13 cellular contexts compared by ENCODE assay signal in the genomic region with DNA sequence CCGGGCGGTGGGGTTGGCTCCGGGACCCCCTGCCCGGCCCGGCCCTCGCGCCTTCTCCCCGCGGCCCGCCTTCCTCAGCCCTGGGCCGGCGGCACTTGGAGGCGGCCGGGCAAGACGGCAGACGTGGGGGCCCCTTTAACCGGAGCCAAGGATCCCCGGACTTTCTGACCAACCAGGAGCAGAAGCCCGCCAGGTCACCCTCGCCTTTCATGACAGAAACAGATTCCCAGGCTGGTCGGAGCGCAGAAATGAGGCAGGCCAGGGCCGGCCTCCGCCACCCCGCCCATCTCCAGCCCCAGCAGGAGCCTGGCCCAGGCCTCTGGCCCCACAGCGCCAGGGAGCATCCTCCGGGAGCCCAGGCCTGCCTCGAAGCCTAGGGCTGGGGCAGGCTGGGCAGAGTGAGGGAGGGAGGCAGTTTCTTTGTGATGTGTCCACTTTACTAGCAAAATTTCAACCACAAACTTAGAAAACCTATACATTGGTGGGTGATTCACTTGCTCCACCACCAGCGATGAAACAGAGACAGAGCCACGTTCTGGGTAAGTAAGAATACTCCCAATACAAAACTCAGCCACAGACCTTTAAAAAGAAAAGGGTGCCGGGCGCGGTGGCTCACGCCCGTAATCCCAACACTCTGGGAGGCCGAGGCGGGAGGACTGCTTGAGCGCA. TPM values are rescaled to one million over a fixed set of nuclear protein-coding genes. Genes with fewer than 3 reads are reported as not detected.
DNase-seq lines count a peak whose midpoint lies in the region; TF ChIP-seq lines count a peak whose summit lies in the region.
"Had no signal": no experiment of that assay in that cellular context is flagged by ENCODE, and none has a peak within 500 bp of the region (broad histone marks: within the 10 kb centered on the region; RNA-seq: fewer than 3 reads in every experiment).

No MANE protein-coding gene starts in this region.

- no peak for TF ChIP-seq CTCF in esophagus squamous epithelium (IDR thresholded peaks at IDR 0.05)

- H3K27me3 ChIP-seq in ACC112 (ENCODE audit: insufficient read depth, low read length) (peaks cover 24% of the 10 kb centered on the region), HUES64 (ENCODE audit: insufficient read depth, low read length) (peaks cover 87% of the 10 kb centered on the region), esophagus squamous epithelium (peaks cover 0 to 65% (median 3%) of the 10 kb centered on the region in 4 donors)

- no peaks in the 10 kb centered on the region for H3K9me3 Mint-ChIP-seq in T-helper 2 cell treated with Interferon-gamma antibody and Interleukin-4, amounts not matched to agents 5 μg/mL and 100 μg/mL, for 36 hours
- H3K9me3 Mint-ChIP-seq: activated naive CD8-positive, alpha-beta T cell treated with anti-CD3 and anti-CD28 coated beads, Interleukin-2, amount 10 ng/mL, durations not matched to agents 7 days and 5 days had no signal

- H3K4me1 ChIP-seq in ACC112 (ENCODE audit: control insufficient read depth, insufficient read depth, low read length, unreplicated experiment) (no peaks in the 10 kb centered on the region), HUES64 (ENCODE audit: insufficient read depth, low read length) (peaks cover 21% of the 10 kb centered on the region), esophagus squamous epithelium (peaks cover 0 to 12% (median 10%) of the 10 kb centered on the region in 3 donors)

- no peaks in the 10 kb centered on the region for H3K4me1 Mint-ChIP-seq in T-helper 2 cell treated with Interferon-gamma antibody and Interleukin-4, amounts not matched to agents 5 μg/mL and 100 μg/mL, for 36 hours (ENCODE audit: low read depth)

- peak overlapping the region; percentile 47 for H2AFZ ChIP-seq in ACC112 (ENCODE audit: low read length, unreplicated experiment)

- no peak overlapping the region for H3K4me3 Mint-ChIP-seq in T-helper 2 cell treated with Interferon-gamma antibody and Interleukin-4, amounts not matched to agents 5 μg/mL and 100 μg/mL, for 36 hours
- H3K4me3 Mint-ChIP-seq: activated naive CD8-positive, alpha-beta T cell treated with anti-CD3 and anti-CD28 coated beads, Interleukin-2, amount 10 ng/mL, durations not matched to agents 7 days and 5 days; B cell; IgD-negative memory B cell had no signal

- H3K79me2 ChIP-seq in ACC112 (ENCODE audit: control insufficient read depth, insufficient read depth, low read length, unreplicated experiment), result no peaks in the 10 kb centered on the region

- H3K9ac ChIP-seq in HUES64 (ENCODE audit: low read depth, low read length), result peak overlapping the region; percentile 62; the same call in 1 of the 2 replicates

- H3K27ac ChIP-seq in ACC112 (ENCODE audit: low read depth, low read length), result no peak overlapping the region
- peak overlapping the region; percentile 55; the same call in 1 of the 2 replicates for H3K27ac ChIP-seq in HUES64 (ENCODE audit: low read depth, low read length)
- no peak overlapping the region for H3K27ac ChIP-seq in esophagus squamous epithelium
- H3K27ac ChIP-seq: neutrophil had no signal

- no peaks in the 10 kb centered on the region for H3K36me3 Mint-ChIP-seq in T-helper 2 cell treated with Interferon-gamma antibody and Interleukin-4, amounts not matched to agents 5 μg/mL and 100 μg/mL, for 36 hours (ENCODE audit: low read depth)
- H3K36me3 Mint-ChIP-seq: activated naive CD8-positive, alpha-beta T cell treated with anti-CD3 and anti-CD28 coated beads, Interleukin-2, amount 10 ng/mL, durations not matched to agents 7 days and 5 days; IgD-negative memory B cell had no signal

- intact Hi-C loops in esophagus squamous epithelium (cut with DNase I), result no loop called here

- H3K36me3 ChIP-seq in ACC112 (ENCODE audit: insufficient read depth, low read length) (no peaks in the 10 kb centered on the region), HUES64 (ENCODE audit: insufficient read depth, low read length) (no peaks in the 10 kb centered on the region), esophagus squamous epithelium (no peaks in the 10 kb centered on the region)
- H3K36me3 ChIP-seq: neutrophil had no signal

- no peak overlapping the region for H3K27ac Mint-ChIP-seq in T-helper 2 cell treated with Interferon-gamma antibody and Interleukin-4, amounts not matched to agents 5 μg/mL and 100 μg/mL, for 36 hours
- H3K27ac Mint-ChIP-seq: activated naive CD8-positive, alpha-beta T cell treated with anti-CD3 and anti-CD28 coated beads, Interleukin-2, amount 10 ng/mL, durations not matched to agents 7 days and 5 days; B cell; IgD-negative memory B cell had no signal

- H3K4me3 ChIP-seq in ACC112 (ENCODE audit: low read depth, low read length) (peak overlapping the region; percentile 68; the same call in 1 of the 2 replicates), HUES64 (ENCODE audit: low read length) (peak overlapping the region; percentile 39), esophagus squamous epithelium (peak overlapping the region in 3 of 4 donors; percentile 12 to 61 (median 38))

- no peak for TF ChIP-seq POLR2A in esophagus squamous epithelium (IDR thresholded peaks at IDR 0.05)

- H3K9me3 ChIP-seq in HUES64 (ENCODE audit: insufficient read depth, low read depth, low read length) (peaks cover 5% of the 10 kb centered on the region; the same call in 1 of the 2 replicates), esophagus squamous epithelium (no peaks in the 10 kb centered on the region)
- H3K9me3 ChIP-seq: neutrophil had no signal

- peaks cover 39% of the 10 kb centered on the region for H3K27me3 Mint-ChIP-seq in T-helper 2 cell treated with Interferon-gamma antibody and Interleukin-4, amounts not matched to agents 5 μg/mL and 100 μg/mL, for 36 hours (ENCODE audit: low read depth)

- 17% methylated on average over 38 of the region's 38 CpGs for WGBS in HUES64
- WGBS in esophagus squamous epithelium, 2 donors, result 79 to 83% methylated on average over 10 of the region's 38 CpGs

- no peak for DNase-seq in esophagus squamous epithelium (lab: John Stamatoyannopoulos, UW)
- DNase-seq in midbrain (lab: John Stamatoyannopoulos, UW), result peak; percentile 5
- DNase-seq in UCSD-AML1 (lab: John Stamatoyannopoulos, UW; ENCODE audit: unreplicated experiment), result no peak
- DNase-seq in HK-2 (ENCODE audit: unreplicated experiment), result no peak
- no peak for DNase-seq in HCEC 1CT
- DNase-seq in T-helper 2 cell treated with Interferon-gamma antibody and Interleukin-4, amounts not matched to agents 5 μg/mL and 100 μg/mL, for 36 hours (ENCODE audit: low spot score), result no peak
- DNase-seq: activated naive CD8-positive, alpha-beta T cell treated with anti-CD3 and anti-CD28 coated beads, Interleukin-2, amount 10 ng/mL, durations not matched to agents 7 days and 5 days; NCI-H69 had no signal

RNA-seq across cellular contexts. Expression of gene CDKN1C, which starts 22.5 kb away (rescaled TPM):
- 18.6 TPM for polyA plus RNA-seq in HUES64 (2013, experiment 1 of 2)
- polyA plus RNA-seq in HUES64 (2013, experiment 2 of 2), result 31.3 TPM
- total RNA-seq in esophagus squamous epithelium, result 10 to 100 TPM in 2 of 4 donors, 1 to 10 TPM in 2; 4.1 to 54.6 (median 20.8) TPM
- polyA plus RNA-seq: IgD-negative memory B cell had no signal
